Comparison of ENCODE assay signal across 14 cellular contexts in genomic region chr12:62799766-62800406, GRCh38.
DNase-seq lines count a peak whose midpoint lies in the region; ATAC-seq and TF ChIP-seq lines count a peak whose summit lies in the region.
"Had no signal": no experiment of that assay in that cellular context is flagged by ENCODE, and none has a peak within 500 bp of the region (broad histone marks: within the 10 kb centered on the region; RNA-seq: fewer than 3 reads in every experiment).

No MANE protein-coding gene starts in this region.

- no peak overlapping the region for H2AK5ac ChIP-seq in mesenchymal stem cell (ENCODE audit: low read length, severe bottlenecking)

- H3K9me2 ChIP-seq in HCT116 (ENCODE audit: insufficient read depth) = no peaks in the 10 kb centered on the region

- no peak overlapping the region for H3K14ac ChIP-seq in mesenchymal stem cell (ENCODE audit: low read length in 2 of 2)

- no peaks in the 10 kb centered on the region for H3K9me3 Mint-ChIP-seq in activated naive CD4-positive, alpha-beta T cell treated with anti-CD3 and anti-CD28 coated beads, Interleukin-2, amount 50 U/mL, for 72 hours
- H3K9me3 Mint-ChIP-seq: activated CD8-positive, alpha-beta T cell treated with anti-CD3 and anti-CD28 coated beads for 36 hours; neural progenitor cell; stimulated activated naive CD8-positive, alpha-beta T cell treated with anti-CD3 and anti-CD28 coated beads, Interleukin-15, amount 100 ng/mL, for 72 hours had no signal

- H3K36me3 ChIP-seq in HCT116 (ENCODE audit: control insufficient read depth in 1 of 2, insufficient read depth in 2 of 2, low read length in 2 of 2) (no peaks in the 10 kb centered on the region), mesenchymal stem cell (ENCODE audit: control insufficient read depth in 1 of 2, insufficient read depth in 2 of 2, low read depth in 1 of 2, low read length in 2 of 2) (peaks cover 0 to 13% of the 10 kb centered on the region in 2 experiments), H7 (replicated peaks; ENCODE audit: control insufficient read depth, insufficient read depth, low read length) (no peaks in the 10 kb centered on the region)
- H3K36me3 ChIP-seq: neural progenitor cell had no signal

- H4K20me1 ChIP-seq in HCT116 (ENCODE audit: insufficient read depth) = no peaks in the 10 kb centered on the region

- H3K4me2 ChIP-seq in HCT116 (ENCODE audit: low read length) (no peak overlapping the region), mesenchymal stem cell (ENCODE audit: low read length, poor library complexity, severe bottlenecking) (no peak overlapping the region)
- H3K4me2 ChIP-seq: neural progenitor cell had no signal

- whole genome bisulfite sequencing in mesenchymal stem cell = 90% methylated on average over 7 of the region's 9 CpGs

- H3K27ac ChIP-seq in HCT116 (ENCODE audit: low read depth, low read length) (no peak overlapping the region), mesenchymal stem cell (ENCODE audit: low read length, poor library complexity, severe bottlenecking) (no peak overlapping the region)
- H3K27ac ChIP-seq: neural progenitor cell had no signal

- H3K9ac ChIP-seq in HCT116 (ENCODE audit: low read length) (no peak overlapping the region), mesenchymal stem cell (ENCODE audit: low read length) (peak overlapping the region; percentile 51)
- H3K9ac ChIP-seq: neural progenitor cell had no signal

- ATAC-seq in GM18517 (IDR thresholded peaks at IDR 0.05; ENCODE audit: unreplicated experiment) (peak; percentile 48), HCT116 (peak; percentile 48; the same call in 1 of the 2 replicates), HG03469 (IDR thresholded peaks at IDR 0.05; ENCODE audit: unreplicated experiment) (peak; percentile 54)
- ATAC-seq in activated naive CD4-positive, alpha-beta T cell treated with anti-CD3 and anti-CD28 coated beads, Interleukin-2, amount 50 U/mL, for 72 hours = no peak

- H3K4ac ChIP-seq in mesenchymal stem cell (ENCODE audit: low read depth in 1 of 2, low read length in 2 of 2) = no peak overlapping the region

- H3K79me2 ChIP-seq in HCT116 (ENCODE audit: insufficient read depth, low read length) = no peaks in the 10 kb centered on the region

- no peaks in the 10 kb centered on the region for H3K36me3 Mint-ChIP-seq in activated naive CD4-positive, alpha-beta T cell treated with anti-CD3 and anti-CD28 coated beads, Interleukin-2, amount 50 U/mL, for 72 hours

- RAD21 ChIA-PET in HCT116 (lab: Charles Lee; ENCODE audit: low non-redundant PET in 1 of 2, low total read pairs in 2 of 2, uncharacterized antibody in 2 of 2, unreplicated experiment in 2 of 2) = interaction anchor here (1.0 to 2.0 kb wide), 2 partner anchors 218 kb away, joined by 3 to 6 read pairs; no protein-coding TSS in a partner anchor

- H3K18ac ChIP-seq in mesenchymal stem cell (ENCODE audit: low read depth in 1 of 2, low read length in 2 of 2) = no peak overlapping the region

- no peak overlapping the region for H3K4me3 ChIP-seq in HCT116 (replicated peaks in 1 of 2; ENCODE audit: low read depth in 1 of 2, low read length in 2 of 2)
- H3K4me3 ChIP-seq in mesenchymal stem cell (ENCODE audit: insufficient read depth in 1 of 2, low read depth in 1 of 2, low read length in 2 of 2) = no peak overlapping the region
- H3K4me3 ChIP-seq in H7 (ENCODE audit: insufficient read depth, low read depth, low read length) = no peak overlapping the region
- H3K4me3 ChIP-seq: K562, lung, neural progenitor cell had no signal

- H2BK120ac ChIP-seq in mesenchymal stem cell (ENCODE audit: low read depth, low read length) = no peak overlapping the region

- TF ChIP-seq POLR2A in HCT116 (IDR thresholded peaks at IDR 0.05; ENCODE audit: borderline replicate concordance, extremely low read depth, insufficient read depth, insufficient read length) = no peak

- no peak for TF ChIP-seq CTCF in HCT116 (IDR thresholded peaks at IDR 0.05 in 2 of 3, conservative IDR thresholded peaks at IDR 0.05 in 1 of 3; ENCODE audit: borderline replicate concordance in 1 of 3, insufficient read depth in 1 of 3, low read depth in 2 of 3, low read length in 2 of 3)

- no peak overlapping the region for H3K23ac ChIP-seq in mesenchymal stem cell (ENCODE audit: low read length in 2 of 2)

- no peak overlapping the region for H2BK5ac ChIP-seq in mesenchymal stem cell (ENCODE audit: low read depth, low read length, poor library complexity, severe bottlenecking)

- H3K27me3 ChIP-seq in HCT116 (ENCODE audit: insufficient read depth, low read length) (no peaks in the 10 kb centered on the region), mesenchymal stem cell (ENCODE audit: control insufficient read depth in 1 of 2, insufficient read depth in 1 of 2, low read length in 2 of 2) (no peaks in the 10 kb centered on the region), H7 (ENCODE audit: control insufficient read depth, insufficient read depth, low read length) (no peaks in the 10 kb centered on the region)
- H3K27me3 ChIP-seq: neural progenitor cell had no signal

- no peak overlapping the region for H2BK12ac ChIP-seq in mesenchymal stem cell (ENCODE audit: low read length in 2 of 2)

- H2BK15ac ChIP-seq in mesenchymal stem cell (ENCODE audit: low read depth, poor library complexity, severe bottlenecking) = no peak overlapping the region

- intact Hi-C loops in HCT116 (cut with micrococcal nuclease) = loop anchor here (1.0 to 2.0 kb wide), 2 partner anchors 269 to 362 kb away; no protein-coding TSS in a partner anchor

- no peak overlapping the region for H3K27ac Mint-ChIP-seq in activated naive CD4-positive, alpha-beta T cell treated with anti-CD3 and anti-CD28 coated beads, Interleukin-2, amount 50 U/mL, for 72 hours
- H3K27ac Mint-ChIP-seq: activated CD8-positive, alpha-beta T cell treated with anti-CD3 and anti-CD28 coated beads for 36 hours; neural progenitor cell; stimulated activated naive CD8-positive, alpha-beta T cell treated with anti-CD3 and anti-CD28 coated beads, Interleukin-15, amount 100 ng/mL, for 72 hours had no signal

- peaks cover 0 to 3% of the 10 kb centered on the region in 2 experiments; a peak in 1 of 4 replicates for H3K4me1 ChIP-seq in HCT116 (ENCODE audit: control insufficient read depth in 1 of 2, insufficient read depth in 2 of 2, low read length in 2 of 2)
- peaks cover 4% of the 10 kb centered on the region for H3K4me1 ChIP-seq in mesenchymal stem cell (ENCODE audit: control insufficient read depth, insufficient read depth, low read depth, low read length)

- H3K9me3 ChIP-seq in HCT116 (ENCODE audit: control insufficient read depth in 1 of 2, insufficient read depth in 1 of 2, low read depth in 1 of 2, low read length in 2 of 2) = no peaks in the 10 kb centered on the region
- H3K9me3 ChIP-seq in mesenchymal stem cell (ENCODE audit: control insufficient read depth, low read length) = no peaks in the 10 kb centered on the region

- H3K79me1 ChIP-seq in mesenchymal stem cell (replicated peaks; ENCODE audit: low read length, poor library complexity, severe bottlenecking) = peaks cover 6% of the 10 kb centered on the region

- no peak overlapping the region for H4K91ac ChIP-seq in mesenchymal stem cell (ENCODE audit: low read length)

- DNase-seq in HCT116 (ENCODE audit: low read depth, low spot score) (no peak), mesenchymal stem cell (no peak), NCI-H774 (lab: John Stamatoyannopoulos, UW) (no peak), H7 (no peak), D341Med (ENCODE audit: low spot score) (no peak)
- DNase-seq in activated naive CD4-positive, alpha-beta T cell treated with anti-CD3 and anti-CD28 coated beads, Interleukin-2, amount 50 U/mL, for 72 hours (ENCODE audit: low spot score in 2 of 2) = no peak
- DNase-seq: activated gamma-delta T cell had no signal

- no TSS peak for BruUV-seq in HCT116 (replicated peaks; lab: Mats Ljungman, UMichigan)

- POLR2A ChIA-PET in HCT116 (lab: Charles Lee) = no interaction called here

- CTCF ChIA-PET in HCT116 (lab: Charles Lee) = interaction anchor here (1.0 to 8.2 kb wide), 7 partner anchors 13 to 394 kb away, joined by 3 to 79 read pairs (median 8); no protein-coding TSS in a partner anchor

- no peak overlapping the region for H4K8ac ChIP-seq in mesenchymal stem cell (ENCODE audit: low read length)

- H2AFZ ChIP-seq in HCT116 (ENCODE audit: low read depth, low read length, poor library complexity, severe bottlenecking) (no peak overlapping the region), mesenchymal stem cell (ENCODE audit: low read depth, low read length) (no peak overlapping the region)
- H2AFZ ChIP-seq: neural progenitor cell had no signal

- no peak for TF ChIP-seq RAD21 in HCT116 (IDR thresholded peaks at IDR 0.05; ENCODE audit: low read depth)

TF ChIP-seq in HCT116, 20 proteins besides CTCF, POLR2A, EP300 and RAD21:
- TF ChIP-seq SIN3A (IDR thresholded peaks at IDR 0.05; ENCODE audit: low read depth) (no peak), SRF (IDR thresholded peaks at IDR 0.05; ENCODE audit: low read depth) (no peak), MAX (IDR thresholded peaks at IDR 0.05) (no peak), SP1 (IDR thresholded peaks at IDR 0.05; ENCODE audit: low read depth) (no peak), POLR2AphosphoS5 (IDR thresholded peaks at IDR 0.05; ENCODE audit: low read depth, low read length) (no peak), FOSL1 (IDR thresholded peaks at IDR 0.05; ENCODE audit: low read depth) (no peak), ZNF274 (IDR thresholded peaks at IDR 0.05; ENCODE audit: low read depth, low read length) (no peak), YY1 (IDR thresholded peaks at IDR 0.05; ENCODE audit: extremely low read depth, insufficient replicate concordance, low read depth, low read length) (no peak)
- TF ChIP-seq, protein P1, sequence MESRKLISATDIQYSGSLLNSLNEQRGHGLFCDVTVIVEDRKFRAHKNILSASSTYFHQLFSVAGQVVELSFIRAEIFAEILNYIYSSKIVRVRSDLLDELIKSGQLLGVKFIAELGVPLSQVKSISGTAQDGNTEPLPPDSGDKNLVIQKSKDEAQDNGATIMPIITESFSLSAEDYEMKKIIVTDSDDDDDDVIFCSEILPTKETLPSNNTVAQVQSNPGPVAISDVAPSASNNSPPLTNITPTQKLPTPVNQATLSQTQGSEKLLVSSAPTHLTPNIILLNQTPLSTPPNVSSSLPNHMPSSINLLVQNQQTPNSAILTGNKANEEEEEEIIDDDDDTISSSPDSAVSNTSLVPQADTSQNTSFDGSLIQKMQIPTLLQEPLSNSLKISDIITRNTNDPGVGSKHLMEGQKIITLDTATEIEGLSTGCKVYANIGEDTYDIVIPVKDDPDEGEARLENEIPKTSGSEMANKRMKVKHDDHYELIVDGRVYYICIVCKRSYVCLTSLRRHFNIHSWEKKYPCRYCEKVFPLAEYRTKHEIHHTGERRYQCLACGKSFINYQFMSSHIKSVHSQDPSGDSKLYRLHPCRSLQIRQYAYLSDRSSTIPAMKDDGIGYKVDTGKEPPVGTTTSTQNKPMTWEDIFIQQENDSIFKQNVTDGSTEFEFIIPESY (IDR thresholded peaks at IDR 0.05; ENCODE audit: extremely low read depth, insufficient replicate concordance, low read length) = no peak

Comparison
In these comparisons a context has a peak if more than half of its experiments do, and no peak if none do; other contexts are left out.
1. ATAC-seq: peak in GM18517 (single experiment), HCT116 (single experiment) and HG03469 (single experiment); none in activated naive CD4-positive, alpha-beta T cell treated with anti-CD3 and anti-CD28 coated beads, Interleukin-2, amount 50 U/mL, for 72 hours (0 of 2).